In the genomic region with DNA sequence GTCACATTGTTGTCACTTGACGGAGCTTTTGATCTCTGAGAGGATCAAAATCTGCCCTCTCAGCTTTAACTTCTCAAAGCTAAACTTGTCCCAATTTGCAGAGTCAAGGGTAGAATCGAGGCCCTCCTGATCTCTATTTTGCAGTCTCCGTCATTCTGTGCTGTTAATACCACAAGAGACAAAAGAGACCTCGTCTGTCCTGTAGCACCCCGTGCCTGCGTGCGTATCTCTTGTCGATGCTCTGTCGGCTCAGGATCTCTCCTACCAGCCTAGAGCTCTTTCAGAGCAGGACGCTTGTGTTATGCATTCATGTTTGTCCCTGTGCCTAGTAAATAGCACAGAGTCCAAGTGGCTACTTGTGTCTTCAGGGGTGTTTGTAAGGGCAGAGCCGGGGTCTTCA, we compare ENCODE assay signal across 17 cellular contexts. TPM values are rescaled to one million over a fixed set of nuclear protein-coding genes. Genes with fewer than 3 reads are reported as not detected.
DNase-seq lines count a peak whose midpoint lies in the region; ATAC-seq, FAIRE-seq and TF ChIP-seq lines count a peak whose summit lies in the region.
"Had no signal": no experiment of that assay in that cellular context is flagged by ENCODE, and none has a peak within 500 bp of the region (broad histone marks: within the 10 kb centered on the region; RNA-seq: fewer than 3 reads in every experiment).

No MANE protein-coding gene starts in this region.

- CTCF ChIA-PET in GM12878 (lab: Yijun Ruan, JAX) = interaction anchor here (1.2 to 12.8 kb wide), 10 partner anchors 15 to 305 kb away, joined by 3 to 156 read pairs (median 16); a partner anchor contains a TSS

- peak overlapping the region; percentile 87 for H3K4me3 Mint-ChIP-seq in activated CD4-positive, alpha-beta T cell treated with anti-CD3 and anti-CD28 coated beads, Interleukin-2, amount 10 ng/mL, durations not matched to agents 24 days and 14 days
- H3K4me3 Mint-ChIP-seq in GM23338 = no peak overlapping the region
- H3K4me3 Mint-ChIP-seq: neural progenitor cell had no signal

- H3K9me2 ChIP-seq in GM23338 (ENCODE audit: insufficient read depth) = no peaks in the 10 kb centered on the region

- H3K36me3 Mint-ChIP-seq in activated CD4-positive, alpha-beta T cell treated with anti-CD3 and anti-CD28 coated beads, Interleukin-2, amount 10 ng/mL, durations not matched to agents 24 days and 14 days (ENCODE audit: low read depth) = peaks cover 65% of the 10 kb centered on the region
- no peaks in the 10 kb centered on the region; the same call in 2 of the 3 replicates for H3K36me3 Mint-ChIP-seq in GM23338 (ENCODE audit: low read depth)
- H3K36me3 Mint-ChIP-seq: neural progenitor cell had no signal

- peak overlapping the region; percentile 80; the same call in 1 of the 2 replicates for H3K9ac ChIP-seq in GM12878 (ENCODE audit: control insufficient read depth, insufficient read depth, low read length)
- H3K9ac ChIP-seq: neural progenitor cell had no signal

- intact Hi-C loops in activated CD4-positive, alpha-beta T cell treated with anti-CD3 and anti-CD28 coated beads, Interleukin-2, amount 10 ng/mL, durations not matched to agents 24 days and 14 days (cut with micrococcal nuclease) = no loop called here
- intact Hi-C loops in GM12878 (cut with micrococcal nuclease; ENCODE audit: unreplicated experiment) = no loop called here

- H2AFZ ChIP-seq in GM12878 (ENCODE audit: control insufficient read depth, low read depth, low read length) (no peak overlapping the region), GM23338 (no peak overlapping the region)
- H2AFZ ChIP-seq: neural progenitor cell had no signal

- H3K4me3 ChIP-seq in GM12878 = peak overlapping the region; percentile 68; the same call in 1 of the 2 replicates
- H3K4me3 ChIP-seq in GM23338 = no peak overlapping the region
- H3K4me3 ChIP-seq: neural progenitor cell, stomach had no signal

- H3K27me3 ChIP-seq in GM12878 (replicated peaks in 1 of 2; ENCODE audit: control insufficient read depth in 2 of 2, insufficient read depth in 2 of 2, low read length in 1 of 2) (no peaks in the 10 kb centered on the region), GM23338 (ENCODE audit: insufficient read depth) (no peaks in the 10 kb centered on the region)
- H3K27me3 ChIP-seq: neural progenitor cell, stomach had no signal

- H3K4me1 Mint-ChIP-seq in activated CD4-positive, alpha-beta T cell treated with anti-CD3 and anti-CD28 coated beads, Interleukin-2, amount 10 ng/mL, durations not matched to agents 24 days and 14 days = peaks cover 80% of the 10 kb centered on the region
- H3K4me1 Mint-ChIP-seq in GM23338 = peaks cover 26% of the 10 kb centered on the region

- H3K4me1 ChIP-seq in GM12878 (ENCODE audit: control insufficient read depth, insufficient read depth, low read length) = peaks cover 71% of the 10 kb centered on the region
- no peaks in the 10 kb centered on the region for H3K4me1 ChIP-seq in GM23338 (ENCODE audit: insufficient read depth)
- H3K4me1 ChIP-seq: Caco-2 had no signal

- no peak for FAIRE-seq in GM12878 (lab: Jason Lieb, UNC)

- H3K4me2 ChIP-seq in GM12878 (ENCODE audit: control insufficient read depth, insufficient read depth) (peak overlapping the region; percentile 86), GM23338 (no peak overlapping the region)
- H3K4me2 ChIP-seq: neural progenitor cell had no signal

- RAD21 ChIA-PET in GM12878 (lab: Charles Lee; ENCODE audit: unreplicated experiment) = interaction anchor here (1.0 to 6.3 kb wide), 10 partner anchors 9 to 187 kb away, joined by 3 to 65 read pairs (median 12); no protein-coding TSS in a partner anchor

- H3K36me3 ChIP-seq in GM12878 (ENCODE audit: control insufficient read depth in 2 of 2, insufficient read depth in 2 of 2, low read length in 1 of 2) (peaks cover 1 to 3% of the 10 kb centered on the region in 2 experiments; a peak in 3 of 4 replicates), GM23338 (ENCODE audit: insufficient read depth) (no peaks in the 10 kb centered on the region)
- H3K36me3 ChIP-seq: neural progenitor cell, stomach had no signal

- 96% methylated on average over 11 of the region's 11 CpGs for WGBS in GM12878 (ENCODE audit: insufficient coverage, insufficient replicate concordance, low lambda C conversion rate, missing lambda C conversion rate)

- no peaks in the 10 kb centered on the region for H3K27me3 Mint-ChIP-seq in activated CD4-positive, alpha-beta T cell treated with anti-CD3 and anti-CD28 coated beads, Interleukin-2, amount 10 ng/mL, durations not matched to agents 24 days and 14 days
- peaks cover 8% of the 10 kb centered on the region for H3K27me3 Mint-ChIP-seq in GM23338 (ENCODE audit: insufficient read depth, low read depth, poor library complexity)

- SMC1A ChIA-PET in GM12878 (lab: Charles Lee; ENCODE audit: uncharacterized antibody, unreplicated experiment) = interaction anchor here (0.6 to 8.7 kb wide), 16 partner anchors 8 to 122 kb away, joined by 3 to 96 read pairs (median 8); no protein-coding TSS in a partner anchor

- no peak for TF ChIP-seq POLR2A in GM12878 (IDR thresholded peaks at IDR 0.05; ENCODE audit: low read depth, low read length)

- BruUV-seq in GM12878 (replicated peaks; lab: Mats Ljungman, UMichigan) = no TSS peak

- H4K20me1 ChIP-seq in GM12878 (ENCODE audit: control insufficient read depth, insufficient read depth) (0 out of 2 replicates have a peak, but pooled peaks cover 4% of the 10 kb centered on the region), GM23338 (replicated peaks; ENCODE audit: insufficient read depth) (peaks cover 4% of the 10 kb centered on the region)

- TF ChIP-seq RAD21 in GM12878 (IDR thresholded peaks at IDR 0.05; ENCODE audit: insufficient read depth, low read depth, low read length) = no peak

- H3K27ac ChIP-seq in GM12878 (ENCODE audit: control insufficient read depth, insufficient read depth) = peak overlapping the region; percentile 73
- H3K27ac ChIP-seq in GM23338 (ENCODE audit: low read depth) = no peak overlapping the region
- H3K27ac ChIP-seq: neural progenitor cell had no signal

- in situ Hi-C loops in GM12878 (cut with MboI) = no loop called here

- H3K27ac Mint-ChIP-seq in activated CD4-positive, alpha-beta T cell treated with anti-CD3 and anti-CD28 coated beads, Interleukin-2, amount 10 ng/mL, durations not matched to agents 24 days and 14 days = peak overlapping the region; percentile 98
- H3K27ac Mint-ChIP-seq in GM23338 = no peak overlapping the region
- H3K27ac Mint-ChIP-seq: neural progenitor cell had no signal

- peak; percentile 78 for DNase-seq in activated CD4-positive, alpha-beta T cell treated with anti-CD3 and anti-CD28 coated beads, Interleukin-2, amount 10 ng/mL, durations not matched to agents 24 days and 14 days
- DNase-seq in activated CD4-positive, alpha-beta T cell treated with anti-CD3 and anti-CD28 coated beads, Interleukin-2, amount 50 U/mL, for 4 hours = no peak
- DNase-seq in T-helper 2 cell (peak in 3 of 5 experiments; percentile 45 to 83 (median 62)), GM12878 (ENCODE audit: low read depth, low spot score) (no peak), NCI-H1930 (lab: John Stamatoyannopoulos, UW) (no peak), GM23338 (ENCODE audit: low spot score) (no peak)
- DNase-seq in stimulated activated CD8-positive, alpha-beta memory T cell treated with anti-CD3 and anti-CD28 coated beads, Interleukin-4, amount 100 ng/mL, for 48 hours = peak; percentile 47
- DNase-seq: amygdala; Caco-2; cortex of kidney; GOT3; PC-3; right cardiac atrium; stimulated activated CD4-positive, alpha-beta T cell treated with anti-CD3 and anti-CD28 coated beads, Interleukin-4, amount 100 ng/mL, for 24 hours; stomach had no signal

- H3F3A ChIP-seq in GM23338 (replicated peaks; ENCODE audit: low read depth) = no peaks in the 10 kb centered on the region

- H3K9me3 ChIP-seq in GM12878 (replicated peaks; ENCODE audit: control insufficient read depth, insufficient read depth, low read length) = no peaks in the 10 kb centered on the region
- H3K9me3 ChIP-seq: Caco-2, stomach had no signal

- no peak for TF ChIP-seq EP300 in GM12878 (IDR thresholded peaks at IDR 0.05; ENCODE audit: borderline replicate concordance in 1 of 2, control insufficient read depth in 1 of 2, low read depth in 2 of 2, low read length in 2 of 2)

- ATAC-seq in GM12878 (no peak), SK-N-SH treated with all-trans-retinoic acid at 6 μM for 48 hours (no peak), GM23338 (no peak)
- ATAC-seq: PC-3, right cardiac atrium had no signal

- TF ChIP-seq CTCF in GM12878 (IDR thresholded peaks at IDR 0.05 in 2 of 3, conservative IDR thresholded peaks at IDR 0.05 in 1 of 3; ENCODE audit: control insufficient read depth in 2 of 3, extremely low read depth in 1 of 3, insufficient read depth in 1 of 3, low read depth in 3 of 3, low read length in 3 of 3) (no peak), GM23338 (conservative IDR thresholded peaks at IDR 0.05; ENCODE audit: low read depth in 2 of 2) (no peak)

- POLR2A ChIA-PET in GM12878 (lab: Charles Lee) = interaction anchor here (0.9 to 7.0 kb wide), 6 partner anchors 7 to 45 kb away, joined by 3 to 51 read pairs (median 10); a partner anchor contains a TSS

- peaks cover 94% of the 10 kb centered on the region for H3K79me2 ChIP-seq in GM12878 (ENCODE audit: control insufficient read depth, insufficient read depth, low read length)
- no peaks in the 10 kb centered on the region for H3K79me2 ChIP-seq in GM23338 (replicated peaks; ENCODE audit: insufficient read depth)

- no peaks in the 10 kb centered on the region for H3K9me3 Mint-ChIP-seq in activated CD4-positive, alpha-beta T cell treated with anti-CD3 and anti-CD28 coated beads, Interleukin-2, amount 10 ng/mL, durations not matched to agents 24 days and 14 days
- H3K9me3 Mint-ChIP-seq in GM23338 = no peaks in the 10 kb centered on the region
- H3K9me3 Mint-ChIP-seq: neural progenitor cell had no signal

RNA-seq across cellular contexts. Expression of a gene that starts 5.1 kb away (rescaled TPM):
- 268 and 285 TPM in 2 replicates for total RNA-seq in activated CD4-positive, alpha-beta T cell treated with anti-CD3 and anti-CD28 coated beads, Interleukin-2, amount 10 ng/mL, durations not matched to agents 24 days and 14 days
- 1,242 and 1,365 TPM in 2 replicates for total RNA-seq in GM12878 (2013; cell fraction: nucleolus; rRNA removed)
- total RNA-seq in GM12878 (2014; rRNA removed) = 92.2 and 98.6 TPM in 2 replicates
- total RNA-seq in GM12878 (2014; rRNA removed; fragmentation: Illumina TruSeq; extraction: Trizol) = 87.4 and 87.6 TPM in 2 replicates
- total RNA-seq in GM12878 (2021) = 104 and 112 TPM in 2 replicates
- polyA plus RNA-seq in GM12878 (2011; ENCODE audit: low read depth) = 102 TPM
- 226 and 341 TPM in 2 replicates for polyA plus RNA-seq in GM12878 (2011; rRNA removed)
- polyA plus RNA-seq in GM12878 (2011; cell fraction: cytosol; rRNA removed) = 282 and 297 TPM in 2 replicates
- polyA plus RNA-seq in GM12878 (2011; cell fraction: nucleus; rRNA removed) = 1,111 and 1,225 TPM in 2 replicates
- polyA plus RNA-seq in GM12878 (2012) = 138 and 162 TPM in 2 replicates
- polyA plus RNA-seq in GM12878 (2014; fragmentation: Illumina TruSeq; extraction: Trizol) = 115 and 128 TPM in 2 replicates
- 10 to 100 TPM; 11.9 to 13.6 TPM for polyA plus RNA-seq in GM12878 (2014; fragmentation: Nextera tagmentation; extraction: Ambion mirVana)
- 118 and 128 TPM in 2 replicates for polyA plus RNA-seq in GM12878 (2014; rRNA removed)
- polyA plus RNA-seq in GM12878 (2016; fragmentation: Nextera tagmentation; extraction: Ambion mirVana) = 10 to 100 TPM; 33.5 to 35.4 TPM
- polyA minus RNA-seq in GM12878 (2011; rRNA and poly(A)+ RNA removed) = 273 and 309 TPM in 2 replicates
- 71.8 and 79.0 TPM in 2 replicates for polyA minus RNA-seq in GM12878 (2011; cell fraction: cytosol; rRNA and poly(A)+ RNA removed)
- 230 and 324 TPM in 2 replicates for polyA minus RNA-seq in GM12878 (2011; cell fraction: nucleus; rRNA and poly(A)+ RNA removed)
- 43.9 and 50.5 TPM in 2 replicates for total RNA-seq in GM23338 (2014; rRNA removed; shearing (Covaris generic))
- 28.2 and 36.7 TPM in 2 replicates for polyA plus RNA-seq in GM23338 (2016; fragmentation: Nextera tagmentation; extraction: Ambion mirVana)

Comparison
In these comparisons a context has a peak if more than half of its experiments do, and no peak if none do; other contexts are left out.
1. DNase-seq: peak in activated CD4-positive, alpha-beta T cell treated with anti-CD3 and anti-CD28 coated beads, Interleukin-2, amount 10 ng/mL, durations not matched to agents 24 days and 14 days (single experiment), T-helper 2 cell (3 of 5) and stimulated activated CD8-positive, alpha-beta memory T cell treated with anti-CD3 and anti-CD28 coated beads, Interleukin-4, amount 100 ng/mL, for 48 hours (single experiment); none in activated CD4-positive, alpha-beta T cell treated with anti-CD3 and anti-CD28 coated beads, Interleukin-2, amount 50 U/mL, for 4 hours (0 of 2), GM12878 (single experiment), NCI-H1930 (0 of 2) and GM23338 (single experiment).